Comparison of ENCODE assay signal across 1 cellular context in the genomic region with DNA sequence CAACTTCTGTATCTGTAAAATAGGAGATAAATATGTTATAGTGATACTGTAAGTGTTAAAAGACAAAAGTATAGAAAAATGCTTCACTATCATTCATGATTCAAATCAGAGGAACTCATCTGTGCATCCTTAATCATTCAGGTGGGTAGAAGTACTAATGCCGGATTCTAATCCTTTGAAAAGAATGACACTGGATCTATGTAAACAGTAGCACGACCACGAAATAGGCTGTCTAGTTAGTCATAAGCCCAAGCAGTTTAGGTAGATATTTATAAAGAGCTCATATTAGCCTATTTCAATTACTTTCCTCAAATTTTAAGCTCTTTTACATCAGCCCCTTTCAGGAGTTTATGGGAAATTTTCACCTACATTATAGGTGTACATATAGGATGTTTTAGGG.
TF ChIP-seq lines count a peak whose summit lies in the region.

No MANE protein-coding gene starts in this region.

TF ChIP-seq in HepG2, 621 proteins besides CTCF, POLR2A, EP300 and RAD21 (continued from another document):
- TF ChIP-seq, protein P1, sequence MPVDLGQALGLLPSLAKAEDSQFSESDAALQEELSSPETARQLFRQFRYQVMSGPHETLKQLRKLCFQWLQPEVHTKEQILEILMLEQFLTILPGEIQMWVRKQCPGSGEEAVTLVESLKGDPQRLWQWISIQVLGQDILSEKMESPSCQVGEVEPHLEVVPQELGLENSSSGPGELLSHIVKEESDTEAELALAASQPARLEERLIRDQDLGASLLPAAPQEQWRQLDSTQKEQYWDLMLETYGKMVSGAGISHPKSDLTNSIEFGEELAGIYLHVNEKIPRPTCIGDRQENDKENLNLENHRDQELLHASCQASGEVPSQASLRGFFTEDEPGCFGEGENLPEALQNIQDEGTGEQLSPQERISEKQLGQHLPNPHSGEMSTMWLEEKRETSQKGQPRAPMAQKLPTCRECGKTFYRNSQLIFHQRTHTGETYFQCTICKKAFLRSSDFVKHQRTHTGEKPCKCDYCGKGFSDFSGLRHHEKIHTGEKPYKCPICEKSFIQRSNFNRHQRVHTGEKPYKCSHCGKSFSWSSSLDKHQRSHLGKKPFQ (CRISPR knock-in tag; IDR thresholded peaks at IDR 0.05; ENCODE audit: insufficient replicate concordance): no peak
- TF ChIP-seq SAFB2 (CRISPR knock-in tag; IDR thresholded peaks at IDR 0.05; ENCODE audit: borderline replicate concordance, low read depth): no peak
